33 cellular contexts compared by ENCODE assay signal in genomic region chr20:24983896-24984295, GRCh38. TPM values are rescaled to one million over a fixed set of nuclear protein-coding genes. Genes with fewer than 3 reads are reported as not detected.
DNase-seq lines count a peak whose midpoint lies in the region; ATAC-seq and TF ChIP-seq lines count a peak whose summit lies in the region.
"Had no signal": no experiment of that assay in that cellular context is flagged by ENCODE, and none has a peak within 500 bp of the region (broad histone marks: within the 10 kb centered on the region; RNA-seq: fewer than 3 reads in every experiment).

No MANE protein-coding gene starts in this region.

- no peak overlapping the region for H3K4me3 ChIP-seq in heart left ventricle
- no peak overlapping the region for H3K4me3 ChIP-seq in testis
- H3K4me3 ChIP-seq: GM23338, lower lobe of right lung, mucosa of descending colon, neural progenitor cell, PC-9, transverse colon had no signal

- peak overlapping the region in 4 of 12 donors; percentile 2 to 72 (median 44) for H3K27ac ChIP-seq in heart left ventricle
- peak overlapping the region in 1 of 2 donors; percentile 46 for H3K27ac ChIP-seq in testis
- H3K27ac ChIP-seq: lower lobe of right lung, neural progenitor cell, PC-9, WERI-Rb-1 had no signal

- DNase-seq in activated T-cell treated with anti-CD3 and anti-CD28 coated beads, Interleukin-2, amount 50 U/mL, for 24 hours: peak; percentile 5
- DNase-seq in activated T-cell treated with anti-CD3 and anti-CD28 coated beads, Interleukin-2, amount 50 U/mL, for 72 hours: no peak
- DNase-seq in heart left ventricle (no peak), natural killer cell (no peak), testis (peak; percentile 34), NCI-H1694 treated with DMSO at 0.1 percent for 48 hours (lab: John Stamatoyannopoulos, UW) (no peak), NCI-H1105 treated with DMSO at 0.1 percent for 48 hours (lab: John Stamatoyannopoulos, UW) (no peak)
- DNase-seq in T-helper 2 cell treated with Interferon-gamma antibody and Interleukin-4, amounts not matched to agents 5 μg/mL and 100 μg/mL, for 36 hours (ENCODE audit: low spot score): no peak
- DNase-seq: activated CD4-positive, alpha-beta T cell treated with anti-CD3 and anti-CD28 coated beads, Interleukin-2, amount 10 ng/mL, durations not matched to agents 24 days and 14 days; activated CD8-positive, alpha-beta memory T cell treated with anti-CD3 and anti-CD28 coated beads, Interleukin-2, amount 10 ng/mL, durations not matched to agents 7 days and 5 days; aorta; CD4-positive, alpha-beta memory T cell; DMS 273 treated with DMSO at 0.1 percent for 48 hours; HFFc6; islet precursor cell; Karpas-422; lower lobe of right lung; mucosa of descending colon; MV-4-11; NCI-H1694; NCI-H510A treated with DMSO at 0.1 percent for 48 hours; PC-9; SHP77 treated with DMSO at 0.1 percent for 48 hours; stimulated activated naive CD8-positive, alpha-beta T cell treated with anti-CD3 and anti-CD28 coated beads, Interleukin-15, amount 100 ng/mL, for 72 hours; T-helper 9 cell; transverse colon; WERI-Rb-1 had no signal

- peaks cover 0 to 35% (median 11%) of the 10 kb centered on the region in 9 donors for H3K36me3 ChIP-seq in heart left ventricle
- no peaks in the 10 kb centered on the region for H3K36me3 ChIP-seq in testis (ENCODE audit: low read depth, missing control alignments)

- TF ChIP-seq CTCF in heart left ventricle (IDR thresholded peaks at IDR 0.05) (no peak), natural killer cell (IDR thresholded peaks at IDR 0.05) (no peak), testis (IDR thresholded peaks at IDR 0.05) (no peak)

- TF ChIP-seq POLR2A in heart left ventricle (IDR thresholded peaks at IDR 0.05) (no peak), testis (IDR thresholded peaks at IDR 0.05) (no peak)

- H3K36me3 Mint-ChIP-seq in activated T-cell treated with anti-CD3 and anti-CD28 coated beads, Interleukin-2, amount 50 U/mL, for 24 hours (ENCODE audit: low read depth): peaks cover 96% of the 10 kb centered on the region
- peaks cover 17 to 32% of the 10 kb centered on the region in 2 donors for H3K36me3 Mint-ChIP-seq in activated T-cell treated with anti-CD3 and anti-CD28 coated beads, Interleukin-2, amount 50 U/mL, for 72 hours (ENCODE audit: insufficient read depth in 2 of 2)
- H3K36me3 Mint-ChIP-seq in natural killer cell: peaks cover 16% of the 10 kb centered on the region
- peaks cover 49% of the 10 kb centered on the region for H3K36me3 Mint-ChIP-seq in T-helper 2 cell treated with Interferon-gamma antibody and Interleukin-4, amounts not matched to agents 5 μg/mL and 100 μg/mL, for 36 hours (ENCODE audit: low read depth)

- H3K27me3 Mint-ChIP-seq in activated T-cell treated with anti-CD3 and anti-CD28 coated beads, Interleukin-2, amount 50 U/mL, for 24 hours: no peaks in the 10 kb centered on the region
- no peaks in the 10 kb centered on the region for H3K27me3 Mint-ChIP-seq in activated T-cell treated with anti-CD3 and anti-CD28 coated beads, Interleukin-2, amount 50 U/mL, for 72 hours (ENCODE audit: low read depth)
- H3K27me3 Mint-ChIP-seq in natural killer cell (ENCODE audit: low read depth in 2 of 2): no peaks in the 10 kb centered on the region
- no peaks in the 10 kb centered on the region for H3K27me3 Mint-ChIP-seq in T-helper 2 cell treated with Interferon-gamma antibody and Interleukin-4, amounts not matched to agents 5 μg/mL and 100 μg/mL, for 36 hours (ENCODE audit: low read depth)
- H3K27me3 Mint-ChIP-seq: activated CD4-positive, alpha-beta T cell treated with anti-CD3 and anti-CD28 coated beads, Interleukin-2, amount 10 ng/mL, durations not matched to agents 24 days and 14 days; activated CD8-positive, alpha-beta memory T cell treated with anti-CD3 and anti-CD28 coated beads, Interleukin-2, amount 10 ng/mL, durations not matched to agents 7 days and 5 days; CD4-positive, alpha-beta memory T cell; stimulated activated naive CD8-positive, alpha-beta T cell treated with anti-CD3 and anti-CD28 coated beads, Interleukin-15, amount 100 ng/mL, for 72 hours had no signal

- H3K9me3 ChIP-seq in heart left ventricle (no peaks in the 10 kb centered on the region), testis (no peaks in the 10 kb centered on the region)
- H3K9me3 ChIP-seq: lower lobe of right lung, transverse colon had no signal

- H3K27me3 ChIP-seq in heart left ventricle: no peaks in the 10 kb centered on the region
- H3K27me3 ChIP-seq in testis: no peaks in the 10 kb centered on the region
- H3K27me3 ChIP-seq: neural progenitor cell, transverse colon had no signal

- no peak overlapping the region for H3K4me3 Mint-ChIP-seq in activated T-cell treated with anti-CD3 and anti-CD28 coated beads, Interleukin-2, amount 50 U/mL, for 24 hours
- H3K4me3 Mint-ChIP-seq in activated T-cell treated with anti-CD3 and anti-CD28 coated beads, Interleukin-2, amount 50 U/mL, for 72 hours: no peak overlapping the region
- H3K4me3 Mint-ChIP-seq in natural killer cell: peak overlapping the region; percentile 63
- no peak overlapping the region for H3K4me3 Mint-ChIP-seq in T-helper 2 cell treated with Interferon-gamma antibody and Interleukin-4, amounts not matched to agents 5 μg/mL and 100 μg/mL, for 36 hours
- H3K4me3 Mint-ChIP-seq: activated CD4-positive, alpha-beta T cell treated with anti-CD3 and anti-CD28 coated beads, Interleukin-2, amount 10 ng/mL, durations not matched to agents 24 days and 14 days; activated CD8-positive, alpha-beta memory T cell treated with anti-CD3 and anti-CD28 coated beads, Interleukin-2, amount 10 ng/mL, durations not matched to agents 7 days and 5 days; activated T-helper 1 cell treated with anti-CD3 and anti-CD28 coated beads, Interleukin-12 subunit alpha, Interleukin-12 subunit beta, Interleukin-2, Interleukin-4 antibody, amounts not matched to agents 30 ng/mL and 10 ng/mL and 1 ng/mL, durations not matched to agents 14 hours and 24 hours and 36 hours; CD4-positive, alpha-beta memory T cell; GM23338; HFFc6; neural progenitor cell; stimulated activated naive CD8-positive, alpha-beta T cell treated with anti-CD3 and anti-CD28 coated beads, Interleukin-15, amount 100 ng/mL, for 72 hours had no signal

- H3K4me1 ChIP-seq in heart left ventricle (peaks cover 0 to 66% (median 11%) of the 10 kb centered on the region in 12 donors), testis (peaks cover 47% of the 10 kb centered on the region)
- H3K4me1 ChIP-seq: neural progenitor cell had no signal

- no peaks in the 10 kb centered on the region for H3K9me3 Mint-ChIP-seq in activated T-cell treated with anti-CD3 and anti-CD28 coated beads, Interleukin-2, amount 50 U/mL, for 24 hours
- H3K9me3 Mint-ChIP-seq in activated T-cell treated with anti-CD3 and anti-CD28 coated beads, Interleukin-2, amount 50 U/mL, for 72 hours: no peaks in the 10 kb centered on the region
- H3K9me3 Mint-ChIP-seq in natural killer cell: no peaks in the 10 kb centered on the region
- H3K9me3 Mint-ChIP-seq in T-helper 2 cell treated with Interferon-gamma antibody and Interleukin-4, amounts not matched to agents 5 μg/mL and 100 μg/mL, for 36 hours: no peaks in the 10 kb centered on the region
- H3K9me3 Mint-ChIP-seq: activated naive CD4-positive, alpha-beta T cell treated with anti-CD3 and anti-CD28 coated beads, Interleukin-2, amount 50 U/mL, for 72 hours had no signal

- intact Hi-C loops in heart left ventricle (cut with DNase I) (no loop called here), natural killer cell (cut with micrococcal nuclease) (no loop called here), testis (cut with DNase I; ENCODE audit: low total_unique reads) (no loop called here)

- H3K27ac Mint-ChIP-seq in activated T-cell treated with anti-CD3 and anti-CD28 coated beads, Interleukin-2, amount 50 U/mL, for 24 hours: peak overlapping the region; percentile 51
- no peak overlapping the region for H3K27ac Mint-ChIP-seq in activated T-cell treated with anti-CD3 and anti-CD28 coated beads, Interleukin-2, amount 50 U/mL, for 72 hours
- peak overlapping the region; percentile 93 to 94 for H3K27ac Mint-ChIP-seq in natural killer cell
- H3K27ac Mint-ChIP-seq in T-helper 2 cell treated with Interferon-gamma antibody and Interleukin-4, amounts not matched to agents 5 μg/mL and 100 μg/mL, for 36 hours: no peak overlapping the region
- H3K27ac Mint-ChIP-seq: activated CD8-positive, alpha-beta memory T cell treated with anti-CD3 and anti-CD28 coated beads, Interleukin-2, amount 10 ng/mL, durations not matched to agents 7 days and 5 days; activated T-helper 1 cell treated with anti-CD3 and anti-CD28 coated beads, Interleukin-12 subunit alpha, Interleukin-12 subunit beta, Interleukin-2, Interleukin-4 antibody, amounts not matched to agents 30 ng/mL and 10 ng/mL and 1 ng/mL, durations not matched to agents 14 hours and 24 hours and 36 hours; GM23338; HFFc6; neural progenitor cell had no signal

- no peak for ATAC-seq in activated T-cell treated with anti-CD3 and anti-CD28 coated beads, Interleukin-2, amount 50 U/mL, for 72 hours (replicated peaks in 1 of 2)
- ATAC-seq in heart left ventricle (peak in 3 of 4 donors; percentile 34 to 55 (median 52)), natural killer cell (no peak)
- ATAC-seq: activated CD8-positive, alpha-beta memory T cell treated with anti-CD3 and anti-CD28 coated beads, Interleukin-2, amount 10 ng/mL, durations not matched to agents 7 days and 5 days; activated naive CD4-positive, alpha-beta T cell treated with anti-CD3 and anti-CD28 coated beads, Interleukin-2, amount 50 U/mL, for 72 hours; GM23338; lower lobe of right lung; mucosa of descending colon; stimulated activated naive CD8-positive, alpha-beta T cell treated with anti-CD3 and anti-CD28 coated beads, Interleukin-15, amount 100 ng/mL, for 72 hours had no signal

- peaks cover 79% of the 10 kb centered on the region for H3K4me1 Mint-ChIP-seq in activated T-cell treated with anti-CD3 and anti-CD28 coated beads, Interleukin-2, amount 50 U/mL, for 24 hours (ENCODE audit: low read depth)
- peaks cover 64% of the 10 kb centered on the region for H3K4me1 Mint-ChIP-seq in activated T-cell treated with anti-CD3 and anti-CD28 coated beads, Interleukin-2, amount 50 U/mL, for 72 hours (ENCODE audit: low read depth)
- peaks cover 98 to 100% of the 10 kb centered on the region in 2 donors for H3K4me1 Mint-ChIP-seq in natural killer cell
- peaks cover 33% of the 10 kb centered on the region for H3K4me1 Mint-ChIP-seq in T-helper 2 cell treated with Interferon-gamma antibody and Interleukin-4, amounts not matched to agents 5 μg/mL and 100 μg/mL, for 36 hours (ENCODE audit: low read depth)
- H3K4me1 Mint-ChIP-seq: GM23338 had no signal

- 56 to 79% (median 64%) methylated on average over 8 of the region's 8 CpGs for WGBS in heart left ventricle, 4 donors
- WGBS in testis, 2 donors: 68 to 73% methylated on average over 8 of the region's 8 CpGs

RNA-seq across cellular contexts. Expression of gene APMAP, which starts 8.7 kb away (rescaled TPM):
- total RNA-seq in activated T-cell treated with anti-CD3 and anti-CD28 coated beads, Interleukin-2, amount 50 U/mL, for 72 hours: 10 to 100 TPM; 65.2 to 70.2 TPM
- total RNA-seq in heart left ventricle (10 to 100 TPM; 22.6 to 61.3 (median 31.9) TPM), natural killer cell (100 to 1,000 TPM; 205 to 212 (median 207) TPM), testis (100 to 1,000 TPM in 1 of 2 donors, 10 to 100 TPM in 1; 92.3 to 105 TPM)
- polyA plus RNA-seq in heart left ventricle (10 to 100 TPM; 16.2 to 58.5 TPM), testis (ENCODE audit: insufficient read depth, low read depth, low replicate concordance) (135 TPM)

RNA-seq across cellular contexts. Expression of gene CST7, which starts 34.8 kb away (rescaled TPM):
- 100 to 1,000 TPM; 136 to 174 TPM for total RNA-seq in activated T-cell treated with anti-CD3 and anti-CD28 coated beads, Interleukin-2, amount 50 U/mL, for 72 hours
- 1 to 10 TPM in 5 of 9 donors, under 1 TPM in 4; 0.35 to 8.4 (median 1.5) TPM for total RNA-seq in heart left ventricle
- 1 to 10 TPM; 1.2 to 1.4 TPM for polyA plus RNA-seq in heart left ventricle
- 100 to 1,000 TPM; 590 to 700 (median 619) TPM for total RNA-seq in natural killer cell
- total RNA-seq in testis: under 1 TPM in 1 of 2 donors, not detected in 1; 0.56 TPM
- 4.1 TPM for polyA plus RNA-seq in testis (ENCODE audit: insufficient read depth, low read depth, low replicate concordance)
- total RNA-seq: A172, dermis microvascular lymphatic vessel endothelial cell, GM23338, HFFc6, PC-9 had no signal
- polyA plus RNA-seq: GM23338 had no signal

Comparison
In these comparisons a context has a peak if more than half of its experiments do, and no peak if none do; other contexts are left out.
1. DNase-seq: peak in activated T-cell treated with anti-CD3 and anti-CD28 coated beads, Interleukin-2, amount 50 U/mL, for 24 hours (single experiment) and testis (single experiment); none in activated T-cell treated with anti-CD3 and anti-CD28 coated beads, Interleukin-2, amount 50 U/mL, for 72 hours (0 of 2), heart left ventricle (0 of 5), natural killer cell (single experiment), NCI-H1694 treated with DMSO at 0.1 percent for 48 hours (single experiment), NCI-H1105 treated with DMSO at 0.1 percent for 48 hours (single experiment) and T-helper 2 cell treated with Interferon-gamma antibody and Interleukin-4, amounts not matched to agents 5 μg/mL and 100 μg/mL, for 36 hours (single experiment).
2. H3K27ac Mint-ChIP-seq: peak in activated T-cell treated with anti-CD3 and anti-CD28 coated beads, Interleukin-2, amount 50 U/mL, for 24 hours (single experiment) and natural killer cell (2 of 2); none in activated T-cell treated with anti-CD3 and anti-CD28 coated beads, Interleukin-2, amount 50 U/mL, for 72 hours (single experiment) and T-helper 2 cell treated with Interferon-gamma antibody and Interleukin-4, amounts not matched to agents 5 μg/mL and 100 μg/mL, for 36 hours (single experiment).
3. ATAC-seq: peak in heart left ventricle (3 of 4); none in activated T-cell treated with anti-CD3 and anti-CD28 coated beads, Interleukin-2, amount 50 U/mL, for 72 hours (0 of 2) and natural killer cell (0 of 3).
4. RNA of gene CST7, which starts 34.8 kb away (total RNA-seq): 590 to 700 TPM in natural killer cell and 136 to 174 TPM in activated T-cell treated with anti-CD3 and anti-CD28 coated beads, Interleukin-2, amount 50 U/mL, for 72 hours; 0.35 to 8.4 TPM in heart left ventricle and 0.56 TPM in testis; every median in the first group is over 10 times any median in the second.